15 cellular contexts compared by ENCODE assay signal in genomic region chr7:102097601-102098161, GRCh38.
DNase-seq lines count a peak whose midpoint lies in the region; ATAC-seq and TF ChIP-seq lines count a peak whose summit lies in the region.
"Had no signal": no experiment of that assay in that cellular context is flagged by ENCODE, and none has a peak within 500 bp of the region (broad histone marks: within the 10 kb centered on the region; RNA-seq: fewer than 3 reads in every experiment).

No MANE protein-coding gene starts in this region.

- H3K4me3 ChIP-seq in esophagus muscularis mucosa, result no peak overlapping the region
- H3K4me3 ChIP-seq in osteoblast (ENCODE audit: insufficient read depth, low read length), result no peak overlapping the region
- H3K4me3 ChIP-seq: sigmoid colon had no signal

- TF ChIP-seq CTCF in esophagus muscularis mucosa (IDR thresholded peaks at IDR 0.05), result no peak
- no peak for TF ChIP-seq CTCF in osteoblast (IDR thresholded peaks at IDR 0.05; ENCODE audit: extremely low read depth, low read depth, low read length)

- H4K20me1 ChIP-seq in osteoblast (ENCODE audit: insufficient read depth, low read length), result no peaks in the 10 kb centered on the region

- H3K36me3 ChIP-seq in esophagus muscularis mucosa (peaks cover 6 to 51% (median 37%) of the 10 kb centered on the region in 4 donors), osteoblast (ENCODE audit: insufficient read depth, low read length) (peaks cover 15% of the 10 kb centered on the region)

- H3K27ac ChIP-seq in esophagus muscularis mucosa (replicated peaks in 1 of 4) (no peak overlapping the region), osteoblast (ENCODE audit: low read depth, low read length) (no peak overlapping the region)
- H3K27ac ChIP-seq: sigmoid colon had no signal

- ATAC-seq in GM21825 (IDR thresholded peaks at IDR 0.05; ENCODE audit: unreplicated experiment), result no peak
- ATAC-seq: activated CD4-positive, CD25-positive, alpha-beta regulatory T cell treated with anti-CD3 and anti-CD28 coated beads, Interleukin-2, amount 50 U/mL, for 24 hours; activated CD8-positive, alpha-beta memory T cell treated with anti-CD3 and anti-CD28 coated beads, Interleukin-2, amount 10 ng/mL, durations not matched to agents 7 days and 5 days had no signal

- WGBS in esophagus muscularis mucosa, result 87% methylated on average over 13 of the region's 13 CpGs

- peaks cover 33% of the 10 kb centered on the region for H3K36me3 Mint-ChIP-seq in activated T-cell treated with anti-CD3 and anti-CD28 coated beads, Interleukin-2, amount 50 U/mL, for 24 hours (ENCODE audit: low read depth)
- H3K36me3 Mint-ChIP-seq: activated CD8-positive, alpha-beta memory T cell treated with anti-CD3 and anti-CD28 coated beads, Interleukin-2, amount 10 ng/mL, durations not matched to agents 7 days and 5 days had no signal

- H3K4me1 ChIP-seq in esophagus muscularis mucosa (peaks cover 0 to 12% (median 0%) of the 10 kb centered on the region in 4 donors), osteoblast (ENCODE audit: insufficient read depth, low read length) (no peaks in the 10 kb centered on the region)

- no peaks in the 10 kb centered on the region for H3K27me3 ChIP-seq in esophagus muscularis mucosa
- no peaks in the 10 kb centered on the region for H3K27me3 ChIP-seq in osteoblast (ENCODE audit: insufficient read depth, low read length)
- H3K27me3 ChIP-seq: sigmoid colon had no signal

- intact Hi-C loops in esophagus muscularis mucosa (cut with DNase I), result no loop called here

- no peaks in the 10 kb centered on the region for H3K9me3 ChIP-seq in esophagus muscularis mucosa
- H3K9me3 ChIP-seq in osteoblast (ENCODE audit: low read depth, low read length), result no peaks in the 10 kb centered on the region
- H3K9me3 ChIP-seq: sigmoid colon had no signal

- no peaks in the 10 kb centered on the region for H3K27me3 Mint-ChIP-seq in activated T-cell treated with anti-CD3 and anti-CD28 coated beads, Interleukin-2, amount 50 U/mL, for 24 hours
- H3K27me3 Mint-ChIP-seq: activated CD8-positive, alpha-beta memory T cell treated with anti-CD3 and anti-CD28 coated beads, Interleukin-2, amount 10 ng/mL, durations not matched to agents 7 days and 5 days; B cell; dendritic cell treated with granulocyte-macrophage colony-stimulating factor and Interleukin-4, amounts not matched to agents 40 ng/mL and 50 ng/mL, for 4 days had no signal

- H3K9me3 Mint-ChIP-seq in activated T-cell treated with anti-CD3 and anti-CD28 coated beads, Interleukin-2, amount 50 U/mL, for 24 hours, result no peaks in the 10 kb centered on the region
- H3K9me3 Mint-ChIP-seq: dendritic cell treated with granulocyte-macrophage colony-stimulating factor and Interleukin-4, amounts not matched to agents 40 ng/mL and 50 ng/mL, for 4 days had no signal

- H3K79me2 ChIP-seq in osteoblast (ENCODE audit: insufficient read depth, low read length), result no peaks in the 10 kb centered on the region

- H3K4me3 Mint-ChIP-seq in activated T-cell treated with anti-CD3 and anti-CD28 coated beads, Interleukin-2, amount 50 U/mL, for 24 hours, result no peak overlapping the region
- H3K4me3 Mint-ChIP-seq: activated CD8-positive, alpha-beta memory T cell treated with anti-CD3 and anti-CD28 coated beads, Interleukin-2, amount 10 ng/mL, durations not matched to agents 7 days and 5 days; B cell; dendritic cell treated with granulocyte-macrophage colony-stimulating factor and Interleukin-4, amounts not matched to agents 40 ng/mL and 50 ng/mL, for 4 days had no signal

- no peaks in the 10 kb centered on the region for H3K4me1 Mint-ChIP-seq in activated T-cell treated with anti-CD3 and anti-CD28 coated beads, Interleukin-2, amount 50 U/mL, for 24 hours (ENCODE audit: low read depth)
- H3K4me1 Mint-ChIP-seq: activated CD8-positive, alpha-beta memory T cell treated with anti-CD3 and anti-CD28 coated beads, Interleukin-2, amount 10 ng/mL, durations not matched to agents 7 days and 5 days; B cell had no signal

- no peak for TF ChIP-seq EP300 in esophagus muscularis mucosa (IDR thresholded peaks at IDR 0.05)

- H3K4me2 ChIP-seq in osteoblast (ENCODE audit: insufficient read depth, low read length), result no peak overlapping the region

- DNase-seq in EH (ENCODE audit: low read depth), result peak; percentile 89
- peak; percentile 46 for DNase-seq in HuH-7 (ENCODE audit: low spot score)
- DNase-seq in esophagus muscularis mucosa (ENCODE audit: extremely low spot score), result peak; percentile 53
- DNase-seq in osteoblast (ENCODE audit: insufficient read length, low spot score, missing footprints), result peak; percentile 90
- no peak for DNase-seq in D341Med (ENCODE audit: low spot score)
- no peak for DNase-seq in activated T-cell treated with anti-CD3 and anti-CD28 coated beads, Interleukin-2, amount 50 U/mL, for 24 hours
- DNase-seq: activated CD8-positive, alpha-beta memory T cell treated with anti-CD3 and anti-CD28 coated beads, Interleukin-2, amount 10 ng/mL, durations not matched to agents 7 days and 5 days; NCI-H1436; nucleus accumbens; sigmoid colon; stimulated activated CD4-positive, alpha-beta T cell treated with anti-CD3 and anti-CD28 coated beads, Interleukin-4, amount 100 ng/mL, for 1 hour had no signal

- H2AFZ ChIP-seq in osteoblast (ENCODE audit: low read length), result no peak overlapping the region

- TF ChIP-seq POLR2A in esophagus muscularis mucosa (IDR thresholded peaks at IDR 0.05; ENCODE audit: low read depth), result no peak

- no peak overlapping the region for H3K27ac Mint-ChIP-seq in activated T-cell treated with anti-CD3 and anti-CD28 coated beads, Interleukin-2, amount 50 U/mL, for 24 hours
- H3K27ac Mint-ChIP-seq: activated CD8-positive, alpha-beta memory T cell treated with anti-CD3 and anti-CD28 coated beads, Interleukin-2, amount 10 ng/mL, durations not matched to agents 7 days and 5 days; B cell; dendritic cell treated with granulocyte-macrophage colony-stimulating factor and Interleukin-4, amounts not matched to agents 40 ng/mL and 50 ng/mL, for 4 days had no signal

Comparison
In these comparisons a context has a peak if more than half of its experiments do, and no peak if none do; other contexts are left out.
1. DNase-seq: peak in EH (single experiment), HuH-7 (single experiment), esophagus muscularis mucosa (single experiment) and osteoblast (single experiment); none in D341Med (single experiment) and activated T-cell treated with anti-CD3 and anti-CD28 coated beads, Interleukin-2, amount 50 U/mL, for 24 hours (single experiment).